In genomic region chr5:85000671-85001070, GRCh38 we compare ENCODE assay signal across 24 cellular contexts.
DNase-seq lines count a peak whose midpoint lies in the region; ATAC-seq and TF ChIP-seq lines count a peak whose summit lies in the region.
"Had no signal": no experiment of that assay in that cellular context is flagged by ENCODE, and none has a peak within 500 bp of the region (broad histone marks: within the 10 kb centered on the region; RNA-seq: fewer than 3 reads in every experiment).

No MANE protein-coding gene starts in this region.

- peak; percentile 15 for DNase-seq in ACHN
- DNase-seq in HT1080 (ENCODE audit: low read depth): peak; percentile 67
- peak; percentile 1 for DNase-seq in astrocyte of the cerebellum (ENCODE audit: low read depth)
- DNase-seq in glomerular visceral epithelial cell (ENCODE audit: extremely low spot score): peak; percentile 5
- no peak for DNase-seq in GM19240 (ENCODE audit: insufficient read length, low spot score)
- DNase-seq in tibial nerve (ENCODE audit: low spot score in 2 of 2): no peak
- DNase-seq in germinal center (ENCODE audit: low spot score): no peak
- DNase-seq: activated CD4-positive, alpha-beta T cell treated with anti-CD3 and anti-CD28 coated beads, Interleukin-2, amount 10 ng/mL, durations not matched to agents 7 days and 5 days; activated naive CD8-positive, alpha-beta T cell treated with anti-CD3 and anti-CD28 coated beads, Interleukin-2, amount 50 U/mL, for 24 hours; effector CD4-positive, alpha-beta T cell; GDM1; heart left ventricle; immature natural killer cell; NCI-H146; NCI-H2171; NCI-H69; SIG-M5; stimulated activated CD4-positive, alpha-beta T cell treated with anti-CD3 and anti-CD28 coated beads, Interleukin-4, amount 100 ng/mL, for 1 hour; transverse colon had no signal

- no peaks in the 10 kb centered on the region for H3K27me3 ChIP-seq in tibial nerve
- H3K27me3 ChIP-seq: BLaER1 treated with 17β-estradiol and CSF1 and Interleukin-3, amounts not matched to agents 10 nM and 100 nM; esophagus muscularis mucosa; heart left ventricle; transverse colon had no signal

- in situ Hi-C loops in ACHN (cut with HindIII; ENCODE audit: low pct_ligation_motif_present, low pct_unique_long_range_greater_than_20kb, low sequenced_read_pairs): no loop called here
- in situ Hi-C loops in astrocyte of the cerebellum (cut with HindIII; ENCODE audit: low sequenced_read_pairs): no loop called here

- no peaks in the 10 kb centered on the region for H3K4me1 ChIP-seq in tibial nerve
- H3K4me1 ChIP-seq: BLaER1 treated with 17β-estradiol and CSF1 and Interleukin-3, amounts not matched to agents 10 nM and 100 nM; esophagus muscularis mucosa; heart left ventricle; transverse colon had no signal

- H3K36me3 ChIP-seq in tibial nerve: no peaks in the 10 kb centered on the region
- H3K36me3 ChIP-seq: BLaER1 treated with 17β-estradiol and CSF1 and Interleukin-3, amounts not matched to agents 10 nM and 100 nM; esophagus muscularis mucosa; heart left ventricle; transverse colon had no signal

- H3K9me3 ChIP-seq in tibial nerve: no peaks in the 10 kb centered on the region
- H3K9me3 ChIP-seq: BLaER1 treated with 17β-estradiol and CSF1 and Interleukin-3, amounts not matched to agents 10 nM and 100 nM; esophagus muscularis mucosa; heart left ventricle; transverse colon had no signal

- no peak overlapping the region for H3K27ac ChIP-seq in tibial nerve
- H3K27ac ChIP-seq: BLaER1 treated with 17β-estradiol and CSF1 and Interleukin-3, amounts not matched to agents 10 nM and 100 nM; esophagus muscularis mucosa; heart left ventricle; transverse colon had no signal

- ATAC-seq in SK-N-SH treated with all-trans-retinoic acid at 6 μM for 48 hours: no peak
- ATAC-seq: activated naive CD8-positive, alpha-beta T cell treated with anti-CD3 and anti-CD28 coated beads, Interleukin-2, amount 50 U/mL, for 24 hours; activated T-helper 17 cell treated with anti-CD3 and anti-CD28 coated beads, Interleukin-2, amount 50 U/mL, for 72 hours; heart left ventricle had no signal

- no peak for TF ChIP-seq EP300 in tibial nerve (IDR thresholded peaks at IDR 0.05)

- TF ChIP-seq CTCF in astrocyte of the cerebellum (IDR thresholded peaks at IDR 0.05; ENCODE audit: low read depth, low read length, missing control alignments) (no peak), tibial nerve (IDR thresholded peaks at IDR 0.05) (no peak)

- no peak for TF ChIP-seq POLR2A in tibial nerve (IDR thresholded peaks at IDR 0.05)

- H3K4me3 ChIP-seq in astrocyte of the cerebellum (ENCODE audit: low read depth, low read length) (no peak overlapping the region), tibial nerve (no peak overlapping the region)
- H3K4me3 ChIP-seq: BLaER1 treated with 17β-estradiol and CSF1 and Interleukin-3, amounts not matched to agents 10 nM and 100 nM; esophagus muscularis mucosa; heart left ventricle; smooth muscle cell; transverse colon had no signal

TF ChIP-seq in SK-N-SH treated with all-trans-retinoic acid at 6 μM for 48 hours, 23 proteins besides CTCF, POLR2A, EP300 and RAD21:
- no peak for TF ChIP-seq PATZ1 (CRISPR knock-in tag; IDR thresholded peaks at IDR 0.05; ENCODE audit: borderline replicate concordance)
- TF ChIP-seq RARB (CRISPR knock-in tag; IDR thresholded peaks at IDR 0.05): no peak
- no peak for TF ChIP-seq SNAI2 (CRISPR knock-in tag; IDR thresholded peaks at IDR 0.05)
- no peak for TF ChIP-seq CSRNP3 (CRISPR knock-in tag; IDR thresholded peaks at IDR 0.05)
- no peak for TF ChIP-seq POU6F1 (CRISPR knock-in tag; IDR thresholded peaks at IDR 0.05; ENCODE audit: borderline replicate concordance, low read depth)
- TF ChIP-seq TOX (CRISPR knock-in tag; IDR thresholded peaks at IDR 0.05; ENCODE audit: borderline replicate concordance): no peak
- no peak for TF ChIP-seq BACH2 (CRISPR knock-in tag; IDR thresholded peaks at IDR 0.05; ENCODE audit: borderline replicate concordance)
- TF ChIP-seq ZFP3 (CRISPR knock-in tag; IDR thresholded peaks at IDR 0.05): no peak
- no peak for TF ChIP-seq CSDC2 (CRISPR knock-in tag; IDR thresholded peaks at IDR 0.05)
- no peak for TF ChIP-seq ARNTL (CRISPR knock-in tag; IDR thresholded peaks at IDR 0.05; ENCODE audit: borderline replicate concordance, low read depth)
- TF ChIP-seq TCF4 (CRISPR knock-in tag; IDR thresholded peaks at IDR 0.05; ENCODE audit: borderline replicate concordance): no peak
- TF ChIP-seq ZNF70 (CRISPR knock-in tag; IDR thresholded peaks at IDR 0.05): no peak
- TF ChIP-seq PPARA (CRISPR knock-in tag; IDR thresholded peaks at IDR 0.05; ENCODE audit: borderline replicate concordance): no peak
- TF ChIP-seq ZC3H10 (CRISPR knock-in tag; IDR thresholded peaks at IDR 0.05): no peak
- no peak for TF ChIP-seq ZNF565 (CRISPR knock-in tag; conservative IDR thresholded peaks at IDR 0.05; ENCODE audit: low read depth)
- no peak for TF ChIP-seq ESRRG (CRISPR knock-in tag; IDR thresholded peaks at IDR 0.05)
- TF ChIP-seq ISL1 (CRISPR knock-in tag; IDR thresholded peaks at IDR 0.05): no peak
- TF ChIP-seq GLIS3 (CRISPR knock-in tag; IDR thresholded peaks at IDR 0.05): no peak

Comparison
In these comparisons a context has a peak if more than half of its experiments do, and no peak if none do; other contexts are left out.
1. DNase-seq: peak in ACHN (single experiment), HT1080 (single experiment), astrocyte of the cerebellum (single experiment) and glomerular visceral epithelial cell (single experiment); none in GM19240 (single experiment), tibial nerve (0 of 2) and germinal center (single experiment).